In the genomic region with DNA sequence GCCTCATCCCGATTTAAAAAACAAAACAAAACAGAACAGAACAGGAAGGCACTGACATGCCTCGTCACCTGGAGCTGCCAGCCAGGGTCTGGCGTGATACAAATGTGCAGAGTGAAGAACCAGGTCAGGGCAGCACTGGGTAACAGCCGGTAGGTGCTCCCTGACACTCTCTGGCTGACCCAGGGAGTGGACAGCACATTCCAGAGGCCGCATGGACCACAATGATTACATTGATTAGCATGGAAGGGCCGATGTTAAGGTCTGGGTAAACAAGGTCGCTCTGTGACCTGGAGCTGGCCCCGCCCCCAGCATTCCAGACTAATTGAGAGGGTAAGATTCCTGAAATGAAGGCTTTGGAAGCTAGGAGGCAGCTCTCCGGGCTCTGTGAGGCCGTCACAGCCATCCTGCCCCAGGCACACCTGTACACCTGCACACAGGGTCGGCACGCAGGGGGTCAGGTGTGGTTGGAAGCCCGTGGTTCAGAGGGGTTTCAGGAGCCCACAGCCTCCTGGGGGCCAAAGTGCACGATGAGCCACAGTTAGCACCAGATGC, we compare ENCODE assay signal across 11 cellular contexts. TPM values are rescaled to one million over a fixed set of nuclear protein-coding genes. Genes with fewer than 3 reads are reported as not detected.
DNase-seq lines count a peak whose midpoint lies in the region; ATAC-seq and TF ChIP-seq lines count a peak whose summit lies in the region.
"Had no signal": no experiment of that assay in that cellular context is flagged by ENCODE, and none has a peak within 500 bp of the region (broad histone marks: within the 10 kb centered on the region; RNA-seq: fewer than 3 reads in every experiment).

No MANE protein-coding gene starts in this region.

- peaks cover 98 to 100% (median 99%) of the 10 kb centered on the region in 11 experiments for H4K20me1 ChIP-seq in BLaER1 treated with 17β-estradiol and CSF1 and Interleukin-3, amounts not matched to agents 10 nM and 100 nM

- peaks cover 6 to 64% (median 32%) of the 10 kb centered on the region in 11 experiments; a peak in 20 of 22 replicates for H3K36me3 ChIP-seq in BLaER1 treated with 17β-estradiol and CSF1 and Interleukin-3, amounts not matched to agents 10 nM and 100 nM
- peaks cover 13% of the 10 kb centered on the region for H3K36me3 ChIP-seq in muscle layer of colon (ENCODE audit: insufficient read depth, low read length)

- no peak overlapping the region for H3K4me3 ChIP-seq in BLaER1 treated with 17β-estradiol and CSF1 and Interleukin-3, amounts not matched to agents 10 nM and 100 nM
- peak overlapping the region; percentile 3; the same call in 1 of the 2 replicates for H3K4me3 ChIP-seq in LNCaP clone FGC (ENCODE audit: low read depth, low read length)
- H3K4me3 ChIP-seq in muscle layer of colon (ENCODE audit: low read depth in 1 of 2, low read length in 2 of 2), result no peak overlapping the region

- H3K9me3 ChIP-seq in BLaER1 treated with 17β-estradiol and CSF1 and Interleukin-3, amounts not matched to agents 10 nM and 100 nM (replicated peaks in 1 of 11), result peaks cover 0 to 4% (median 0%) of the 10 kb centered on the region in 11 experiments; a peak in 2 of 22 replicates
- no peaks in the 10 kb centered on the region for H3K9me3 ChIP-seq in muscle layer of colon (ENCODE audit: low read length)

- no peaks in the 10 kb centered on the region for H3K27me3 ChIP-seq in BLaER1 treated with 17β-estradiol and CSF1 and Interleukin-3, amounts not matched to agents 10 nM and 100 nM
- H3K27me3 ChIP-seq in foreskin keratinocyte (no peaks in the 10 kb centered on the region), muscle layer of colon (ENCODE audit: control insufficient read depth in 1 of 2, insufficient read depth in 2 of 2, low read length in 2 of 2) (no peaks in the 10 kb centered on the region)

- no peak for ATAC-seq in foreskin keratinocyte
- no peak for ATAC-seq in HG03108 (IDR thresholded peaks at IDR 0.05; ENCODE audit: unreplicated experiment)
- no peak for ATAC-seq in SK-N-SH treated with all-trans-retinoic acid at 6 μM for 48 hours

- no peak; the same call in 1 of the 2 replicates for TF ChIP-seq CTCF in LNCaP clone FGC (IDR thresholded peaks at IDR 0.05; ENCODE audit: control insufficient read depth, extremely low read depth, insufficient read depth)
- TF ChIP-seq CTCF in foreskin keratinocyte (conservative IDR thresholded peaks at IDR 0.05), result peak; percentile 17

- no peak overlapping the region for H3K27ac ChIP-seq in BLaER1 treated with 17β-estradiol and CSF1 and Interleukin-3, amounts not matched to agents 10 nM and 100 nM
- H3K27ac ChIP-seq in foreskin keratinocyte (no peak overlapping the region), muscle layer of colon (ENCODE audit: low read depth, low read length) (peak overlapping the region; percentile 98)

- DNase-seq in LNCaP clone FGC (ENCODE audit: low read depth), result no peak
- no peak for DNase-seq in foreskin keratinocyte
- DNase-seq in nucleus accumbens (lab: John Stamatoyannopoulos, UW), result no peak
- no peak for DNase-seq in AG08396 (ENCODE audit: low spot score)
- DNase-seq: activated CD4-positive, alpha-beta memory T cell treated with anti-CD3 and anti-CD28 coated beads, Interleukin-2, amount 10 ng/mL, durations not matched to agents 7 days and 5 days; NCI-H1436 treated with DMSO at 0.1 percent for 48 hours; retina had no signal

- no peak overlapping the region for H3K9ac ChIP-seq in BLaER1 treated with 17β-estradiol and CSF1 and Interleukin-3, amounts not matched to agents 10 nM and 100 nM
- no peak overlapping the region for H3K9ac ChIP-seq in muscle layer of colon (ENCODE audit: low read length)

- H3K4me1 ChIP-seq in BLaER1 treated with 17β-estradiol and CSF1 and Interleukin-3, amounts not matched to agents 10 nM and 100 nM, result peaks cover 70 to 97% (median 92%) of the 10 kb centered on the region in 10 experiments
- peaks cover 3% of the 10 kb centered on the region for H3K4me1 ChIP-seq in foreskin keratinocyte
- H3K4me1 ChIP-seq in muscle layer of colon (ENCODE audit: insufficient read depth, low read length), result peaks cover 81% of the 10 kb centered on the region

- peak overlapping the region in 7 of 11 experiments; percentile 2 to 45 (median 25); a peak in 7 of 22 replicates for H3K4me2 ChIP-seq in BLaER1 treated with 17β-estradiol and CSF1 and Interleukin-3, amounts not matched to agents 10 nM and 100 nM

TF ChIP-seq in SK-N-SH treated with all-trans-retinoic acid at 6 μM for 48 hours, 23 proteins besides CTCF, POLR2A, EP300 and RAD21:
- TF ChIP-seq ZNF70 (CRISPR knock-in tag; IDR thresholded peaks at IDR 0.05), result no peak
- no peak for TF ChIP-seq ISL1 (CRISPR knock-in tag; IDR thresholded peaks at IDR 0.05)
- TF ChIP-seq ZFP3 (CRISPR knock-in tag; IDR thresholded peaks at IDR 0.05), result no peak
- TF ChIP-seq CSDC2 (CRISPR knock-in tag; IDR thresholded peaks at IDR 0.05), result no peak
- TF ChIP-seq ZNF8 (CRISPR knock-in tag; IDR thresholded peaks at IDR 0.05), result no peak
- TF ChIP-seq TCF4 (CRISPR knock-in tag; IDR thresholded peaks at IDR 0.05; ENCODE audit: borderline replicate concordance), result no peak
- no peak for TF ChIP-seq PPARA (CRISPR knock-in tag; IDR thresholded peaks at IDR 0.05; ENCODE audit: borderline replicate concordance)

RNA-seq across cellular contexts. Expression of a gene that starts 21.4 kb away (rescaled TPM):
- 184 and 213 TPM in 2 replicates for total RNA-seq in foreskin keratinocyte
- polyA plus RNA-seq in foreskin keratinocyte, result 190 and 238 TPM in 2 replicates

RNA-seq across cellular contexts. Expression of a gene that starts 40.0 kb away (rescaled TPM):
- total RNA-seq in foreskin keratinocyte, result 24.1 and 26.3 TPM in 2 replicates
- 27.5 and 27.9 TPM in 2 replicates for polyA plus RNA-seq in foreskin keratinocyte

RNA-seq across cellular contexts. Expression of a gene that starts 48.1 kb away (rescaled TPM):
- total RNA-seq in foreskin keratinocyte, result 174 and 188 TPM in 2 replicates
- polyA plus RNA-seq in foreskin keratinocyte, result 312 and 330 TPM in 2 replicates

RNA-seq across cellular contexts. Expression of a gene that starts 57.3 kb away (rescaled TPM):
- total RNA-seq in foreskin keratinocyte, result 16.6 and 26.3 TPM in 2 replicates
- 23.3 and 26.3 TPM in 2 replicates for polyA plus RNA-seq in foreskin keratinocyte

RNA-seq across cellular contexts. Expression of a gene that starts 57.4 kb away (rescaled TPM):
- total RNA-seq in foreskin keratinocyte, result 7.6 and 7.8 TPM in 2 replicates
- polyA plus RNA-seq in foreskin keratinocyte, result 7.8 and 8.1 TPM in 2 replicates
